ENCODE assay signal across 10 cellular contexts in genomic region chr7:76259124-76260086, GRCh38. TPM values are rescaled to one million over a fixed set of nuclear protein-coding genes. Genes with fewer than 3 reads are reported as not detected.
DNase-seq lines count a peak whose midpoint lies in the region; ATAC-seq and TF ChIP-seq lines count a peak whose summit lies in the region.
"Had no signal": no experiment of that assay in that cellular context is flagged by ENCODE, and none has a peak within 500 bp of the region (broad histone marks: within the 10 kb centered on the region; RNA-seq: fewer than 3 reads in every experiment).

No MANE protein-coding gene starts in this region.

- H3K36me3 Mint-ChIP-seq in Caco-2 (ENCODE audit: insufficient read depth, unreplicated experiment) (no peaks in the 10 kb centered on the region), progenitor cell of endocrine pancreas (ENCODE audit: insufficient read depth) (no peaks in the 10 kb centered on the region)

- H3K9me3 ChIP-seq in Caco-2 (no peaks in the 10 kb centered on the region), Peyer's patch (peaks cover 0 to 6% (median 0%) of the 10 kb centered on the region in 4 donors), iPS DF 6.9 (ENCODE audit: control insufficient read depth, insufficient read depth, low read length) (no peaks in the 10 kb centered on the region), aorta (ENCODE audit: control insufficient read depth, low read length) (no peaks in the 10 kb centered on the region)
- H3K9me3 ChIP-seq: adrenal gland had no signal

- no TSS peak for BruUV-seq in Caco-2 (replicated peaks; lab: Mats Ljungman, UMichigan)

- WGBS in iPS DF 6.9 (ENCODE audit: insufficient coverage, insufficient read length) = no CpG with 5 or more reads among the region's 49 CpGs
- 13 to 15% methylated on average over 42 to 49 of the region's 49 CpGs for WGBS in aorta, 2 donors

- H3K4me1 Mint-ChIP-seq in Caco-2 (ENCODE audit: low read depth, unreplicated experiment) (no peaks in the 10 kb centered on the region), progenitor cell of endocrine pancreas (ENCODE audit: low read depth) (peaks cover 2% of the 10 kb centered on the region)

- H3K9me3 Mint-ChIP-seq in Caco-2 (ENCODE audit: unreplicated experiment) = no peaks in the 10 kb centered on the region
- H3K9me3 Mint-ChIP-seq in progenitor cell of endocrine pancreas (ENCODE audit: low read depth) = no peaks in the 10 kb centered on the region

- intact Hi-C loops in Caco-2 (cut with micrococcal nuclease; ENCODE audit: unreplicated experiment) (loop anchor here (5.0 kb wide), 1 partner anchor 37 kb away; no protein-coding TSS in a partner anchor), aorta (cut with DNase I) (loop anchor here in 1 of 2 donors (10.0 kb wide), 1 partner anchor 75 kb away; no protein-coding TSS in a partner anchor)

- H3K36me3 ChIP-seq in Caco-2 (ENCODE audit: control insufficient read depth, insufficient read depth, low read length) = no peaks in the 10 kb centered on the region
- no peaks in the 10 kb centered on the region for H3K36me3 ChIP-seq in Peyer's patch
- H3K36me3 ChIP-seq in iPS DF 6.9 (ENCODE audit: control insufficient read depth, insufficient read depth, low read length) = no peaks in the 10 kb centered on the region
- no peaks in the 10 kb centered on the region for H3K36me3 ChIP-seq in aorta (ENCODE audit: control insufficient read depth in 1 of 2, insufficient read depth in 2 of 2, low read length in 1 of 2)
- H3K36me3 ChIP-seq: adrenal gland had no signal

- H3K27me3 ChIP-seq in Caco-2 (replicated peaks; ENCODE audit: control insufficient read depth, insufficient read depth, low read length) = no peaks in the 10 kb centered on the region
- peaks cover 0 to 7% of the 10 kb centered on the region in 2 donors for H3K27me3 ChIP-seq in Peyer's patch
- no peaks in the 10 kb centered on the region for H3K27me3 ChIP-seq in iPS DF 6.9 (ENCODE audit: control insufficient read depth, insufficient read depth, low read length)
- H3K27me3 ChIP-seq in aorta (ENCODE audit: control insufficient read depth in 1 of 2, insufficient read depth in 2 of 2, low read length in 1 of 2) = no peaks in the 10 kb centered on the region

- H3K4me3 Mint-ChIP-seq in Caco-2 (ENCODE audit: unreplicated experiment) (peak overlapping the region; percentile 28), progenitor cell of endocrine pancreas (ENCODE audit: low read depth) (peak overlapping the region; percentile 41)

- H3K27ac ChIP-seq in Peyer's patch = no peak overlapping the region
- H3K27ac ChIP-seq in iPS DF 6.9 (ENCODE audit: low read length) = no peak overlapping the region
- H3K27ac ChIP-seq in aorta (ENCODE audit: low read depth in 1 of 2, low read length in 2 of 2) = no peak overlapping the region
- H3K27ac ChIP-seq: adrenal gland had no signal

- no peaks in the 10 kb centered on the region for H3K27me3 Mint-ChIP-seq in Caco-2 (ENCODE audit: insufficient read depth, unreplicated experiment)
- peaks cover 39% of the 10 kb centered on the region for H3K27me3 Mint-ChIP-seq in progenitor cell of endocrine pancreas

- H3K27ac Mint-ChIP-seq in Caco-2 (ENCODE audit: unreplicated experiment) (no peak overlapping the region), progenitor cell of endocrine pancreas (no peak overlapping the region)

- TF ChIP-seq POLR2A in Peyer's patch (IDR thresholded peaks at IDR 0.05) = no peak

- H3K4me1 ChIP-seq in Caco-2 = no peaks in the 10 kb centered on the region
- H3K4me1 ChIP-seq in Peyer's patch = peaks cover 0 to 8% (median 3%) of the 10 kb centered on the region in 4 donors
- H3K4me1 ChIP-seq in iPS DF 6.9 (ENCODE audit: control insufficient read depth, insufficient read depth, low read length) = peaks cover 4% of the 10 kb centered on the region
- H3K4me1 ChIP-seq in aorta (ENCODE audit: control insufficient read depth in 1 of 2, insufficient read depth in 2 of 2, low read length in 2 of 2) = no peaks in the 10 kb centered on the region
- H3K4me1 ChIP-seq: adrenal gland had no signal

- ATAC-seq in GM18861 (IDR thresholded peaks at IDR 0.05; ENCODE audit: unreplicated experiment) (no peak), HG03378 (IDR thresholded peaks at IDR 0.05; ENCODE audit: unreplicated experiment) (no peak), aorta (ENCODE audit: low FRiP score) (no peak)

- TF ChIP-seq CTCF in Caco-2 (IDR thresholded peaks at IDR 0.05; ENCODE audit: insufficient read depth in 1 of 2, low read depth in 1 of 2, low read length in 1 of 2, severe bottlenecking in 1 of 2, unreplicated experiment in 1 of 2) (no peak), Peyer's patch (IDR thresholded peaks at IDR 0.05) (no peak), progenitor cell of endocrine pancreas (IDR thresholded peaks at IDR 0.05; ENCODE audit: unreplicated experiment) (no peak)

- DNase-seq in Caco-2 (no peak), Peyer's patch (no peak), iPS DF 6.9 (ENCODE audit: low read depth, low spot score) (no peak), progenitor cell of endocrine pancreas (ENCODE audit: low spot score, unreplicated experiment) (no peak), NCI-H2029 (lab: John Stamatoyannopoulos, UW) (no peak), aorta (no peak)
- DNase-seq: DMS79 treated with DMSO at 0.1 percent for 48 hours had no signal

- CTCF ChIA-PET in Caco-2 (lab: Charles Lee) = interaction anchor here (0.7 to 0.8 kb wide), 2 partner anchors 39 to 853 kb away, joined by 4 to 6 read pairs; no protein-coding TSS in a partner anchor

- POLR2A ChIA-PET in Caco-2 (lab: Charles Lee) = interaction anchor here (0.6 kb wide), 1 partner anchor 381 kb away, joined by 3 read pairs; no protein-coding TSS in a partner anchor

- H3K4me3 ChIP-seq in Caco-2 (ENCODE audit: low read depth, low read length) = peak overlapping the region; percentile 17
- peak overlapping the region in 3 of 4 donors; percentile 24 to 32 (median 31) for H3K4me3 ChIP-seq in Peyer's patch
- H3K4me3 ChIP-seq in iPS DF 6.9 (ENCODE audit: low read length) = peak overlapping the region; percentile 40
- peak overlapping the region in 1 of 2 donors; percentile 31 for H3K4me3 ChIP-seq in aorta (ENCODE audit: low read length in 2 of 2)

RNA-seq across cellular contexts. Expression of gene HSPB1, which starts 43.1 kb away (rescaled TPM):
- total RNA-seq in Caco-2 (2022) (82.1 and 89.1 TPM in 2 replicates), Peyer's patch (100 to 1,000 TPM in 1 of 4 donors, 10 to 100 TPM in 3; 59.0 to 139 (median 88.3) TPM), progenitor cell of endocrine pancreas (111 and 118 TPM in 2 replicates), aorta (1,000 to 10,000 TPM; 1,225 to 2,295 TPM)
- 1,000 to 10,000 TPM in 1 of 2 donors, 100 to 1,000 TPM in 1; 742 to 1,817 TPM for polyA plus RNA-seq in aorta

RNA-seq across cellular contexts. Expression of gene SRRM3, which starts 57.7 kb away (rescaled TPM):
- 0.86 and 1.7 TPM in 2 replicates for total RNA-seq in Caco-2 (2022)
- 1 to 10 TPM in 2 of 4 donors, under 1 TPM in 1, not detected in 1; 0.85 to 7.4 (median 1.2) TPM for total RNA-seq in Peyer's patch
- total RNA-seq in progenitor cell of endocrine pancreas = 2.5 and 3.3 TPM in 2 replicates
- total RNA-seq in aorta = 1 to 10 TPM; 3.0 to 5.9 TPM
- polyA plus RNA-seq in aorta = 1 to 10 TPM; 3.8 to 7.4 TPM

Comparison
In these comparisons a context has a peak if more than half of its experiments do, and no peak if none do; other contexts are left out.
1. RNA of gene HSPB1, which starts 43.1 kb away (total RNA-seq): 1,225 to 2,295 TPM in aorta; 111 to 118 TPM in progenitor cell of endocrine pancreas, 59.0 to 139 TPM in Peyer's patch and 82.1 to 89.1 TPM in Caco-2; every median in the first group is over 4 times any median in the second.